ENCODE assay signal across 13 cellular contexts in the genomic region with DNA sequence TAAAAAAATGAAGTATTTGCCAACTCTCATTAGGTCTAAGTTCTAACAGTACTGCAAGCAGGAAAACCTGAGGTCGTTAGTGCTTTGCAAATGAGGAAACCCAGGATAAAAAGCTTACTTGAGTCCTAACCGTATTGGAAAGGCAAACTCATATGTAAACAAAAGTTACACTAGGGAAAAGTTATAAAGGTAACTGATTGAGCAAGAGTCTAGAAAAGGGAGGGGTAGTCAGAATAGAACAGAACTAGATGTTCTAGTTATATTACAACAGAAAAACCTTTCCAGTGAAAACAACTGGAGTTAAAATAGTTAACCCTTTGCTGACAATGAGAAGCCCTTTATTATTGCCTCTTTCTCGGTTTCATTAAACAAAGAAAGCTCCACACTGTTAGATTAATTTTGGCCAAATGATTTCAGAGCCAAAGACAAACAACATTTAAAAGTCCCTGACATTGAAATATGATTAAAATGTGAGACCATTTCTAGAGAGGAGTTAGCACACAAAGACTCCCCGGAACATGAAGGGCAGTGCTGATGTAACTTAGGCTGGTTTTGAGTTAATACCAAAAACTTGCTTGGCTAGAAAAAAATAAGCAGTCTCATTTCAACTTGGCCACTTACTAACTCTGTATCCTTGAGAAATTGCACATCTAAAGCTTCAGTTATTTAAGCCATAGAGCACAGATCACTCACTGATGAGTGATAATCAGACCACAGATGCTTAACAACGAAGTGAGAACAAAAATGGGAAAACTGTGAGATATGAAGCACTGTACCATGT.
DNase-seq lines count a peak whose midpoint lies in the region; ATAC-seq and FAIRE-seq lines count a peak whose summit lies in the region.
"Had no signal": no experiment of that assay in that cellular context is flagged by ENCODE, and none has a peak within 500 bp of the region (broad histone marks: within the 10 kb centered on the region; RNA-seq: fewer than 3 reads in every experiment).

No MANE protein-coding gene starts in this region.

- DNase-seq in NCI-H526 (lab: John Stamatoyannopoulos, UW): peak; percentile 30 to 50
- no peak for DNase-seq in left colon
- DNase-seq in small intestine: peak; percentile 76
- no peak for DNase-seq in T-helper 1 cell
- no peak for DNase-seq in medulla oblongata (ENCODE audit: extremely low spot score)
- no peak for DNase-seq in activated naive CD4-positive, alpha-beta T cell (lab: John Stamatoyannopoulos, UW)
- DNase-seq: activated gamma-delta T cell, NCI-H2171, spleen, T-helper 17 cell had no signal

- H3K9me3 ChIP-seq in small intestine (ENCODE audit: control insufficient read depth, low read depth): no peaks in the 10 kb centered on the region
- H3K9me3 ChIP-seq: spleen had no signal

- no peaks in the 10 kb centered on the region for H3K36me3 ChIP-seq in small intestine (ENCODE audit: control insufficient read depth in 2 of 2, insufficient read depth in 2 of 2, low read length in 2 of 2)
- H3K36me3 ChIP-seq: BLaER1, spleen had no signal

- intact Hi-C loops in left colon (cut with DNase I, micrococcal nuclease): no loop called here

- WGBS in small intestine, 3 donors: 11 to 21% (median 21%) methylated on average over 5 of the region's 5 CpGs

- no peak overlapping the region for H3K4me3 ChIP-seq in small intestine (ENCODE audit: low read depth in 1 of 2, low read length in 2 of 2)
- H3K4me3 ChIP-seq: BLaER1, spleen had no signal

- H3K4me1 ChIP-seq in small intestine (ENCODE audit: control insufficient read depth in 2 of 2, insufficient read depth in 1 of 2, low read depth in 1 of 2, low read length in 1 of 2): no peaks in the 10 kb centered on the region
- H3K4me1 ChIP-seq: BLaER1, spleen had no signal

- FAIRE-seq in colon (lab: Jason Lieb, UNC) (peak; percentile 45), small intestine (lab: Jason Lieb, UNC) (no peak)

- H3K27ac ChIP-seq in small intestine (ENCODE audit: low read depth in 1 of 2, low read length in 1 of 2): peak overlapping the region in 1 of 2 donors; percentile 31
- H3K27ac ChIP-seq: BLaER1 had no signal

- ATAC-seq in left colon: peak; percentile 78
- ATAC-seq in HG02763 (IDR thresholded peaks at IDR 0.05; ENCODE audit: unreplicated experiment): no peak
- ATAC-seq: T-helper 17 cell had no signal

- H3K27me3 ChIP-seq in small intestine (ENCODE audit: control insufficient read depth in 2 of 2, insufficient read depth in 2 of 2, low read length in 2 of 2): no peaks in the 10 kb centered on the region

Comparison
In these comparisons a context has a peak if more than half of its experiments do, and no peak if none do; other contexts are left out.
1. DNase-seq: peak in NCI-H526 (2 of 2) and small intestine (single experiment); none in left colon (0 of 2), T-helper 1 cell (0 of 5), medulla oblongata (single experiment) and activated naive CD4-positive, alpha-beta T cell (0 of 4).